In the genomic region with DNA sequence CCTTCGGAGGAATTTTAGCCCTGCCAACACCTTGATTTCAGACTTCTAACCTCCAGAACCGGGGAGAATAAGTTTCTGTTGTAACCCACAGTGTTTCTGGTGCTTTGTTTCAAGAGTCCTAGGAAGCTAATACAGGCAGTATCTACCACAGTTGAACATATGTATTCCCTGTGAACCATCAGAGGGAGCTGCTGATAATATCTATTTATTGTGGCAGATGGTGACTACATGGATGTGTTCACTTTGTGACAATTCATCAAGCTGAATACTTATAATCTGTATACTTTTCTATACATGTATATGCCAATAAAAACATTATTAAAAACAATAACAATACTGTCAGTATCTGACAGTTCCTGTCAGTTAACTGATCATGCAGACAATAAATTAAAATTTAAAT, we compare ENCODE assay signal across 22 cellular contexts.
"Had no signal": no experiment of that assay in that cellular context is flagged by ENCODE, and none has a peak within 500 bp of the region (broad histone marks: within the 10 kb centered on the region; RNA-seq: fewer than 3 reads in every experiment).

No MANE protein-coding gene starts in this region.

- H3K27me3 Mint-ChIP-seq: naive thymus-derived CD8-positive, alpha-beta T cell; progenitor cell of endocrine pancreas; stimulated activated naive CD8-positive, alpha-beta T cell treated with anti-CD3 and anti-CD28 coated beads, Interleukin-15, Interleukin-2, amounts not matched to agents 100 ng/mL and 50 ng/mL, for 24 hours had no signal

- H3K27ac Mint-ChIP-seq: nephron progenitor cell; progenitor cell of endocrine pancreas; stimulated activated naive B cell treated with anti-CD40 and anti-IgM and Interleukin-4, amounts not matched to agents 10 μg/mL and 1 μg/mL and 100 μg/mL, for 72 hours; stimulated activated naive CD8-positive, alpha-beta T cell treated with anti-CD3 and anti-CD28 coated beads, Interleukin-15, Interleukin-2, amounts not matched to agents 100 ng/mL and 50 ng/mL, for 24 hours had no signal

- H3K27me3 ChIP-seq: dorsolateral prefrontal cortex, gastrocnemius medialis, right lobe of liver, transverse colon, upper lobe of right lung, uterus had no signal

- H3K9me3 Mint-ChIP-seq: stimulated activated naive B cell treated with anti-CD40 and anti-IgM and Interleukin-4, amounts not matched to agents 10 μg/mL and 1 μg/mL and 100 μg/mL, for 72 hours had no signal

- H3K4me1 ChIP-seq: gastrocnemius medialis, parathyroid adenoma, upper lobe of right lung had no signal

- H3K4me3 ChIP-seq: dorsolateral prefrontal cortex, gastrocnemius medialis, lower lobe of right lung, right lobe of liver, thoracic aorta, transverse colon, upper lobe of right lung, uterus had no signal

- H3K36me3 Mint-ChIP-seq: stimulated activated naive B cell treated with anti-CD40 and anti-IgM and Interleukin-4, amounts not matched to agents 10 μg/mL and 1 μg/mL and 100 μg/mL, for 72 hours had no signal

- H3K4me3 Mint-ChIP-seq: naive thymus-derived CD8-positive, alpha-beta T cell; nephron progenitor cell; stimulated activated naive B cell treated with anti-CD40 and anti-IgM and Interleukin-4, amounts not matched to agents 10 μg/mL and 1 μg/mL and 100 μg/mL, for 72 hours; stimulated activated naive CD8-positive, alpha-beta T cell treated with anti-CD3 and anti-CD28 coated beads, Interleukin-15, Interleukin-2, amounts not matched to agents 100 ng/mL and 50 ng/mL, for 24 hours had no signal

- H3K4me1 Mint-ChIP-seq: nephron progenitor cell had no signal

- DNase-seq: dorsolateral prefrontal cortex; effector CD4-positive, alpha-beta T cell; gastrocnemius medialis; head of caudate nucleus; left ventricle myocardium superior; lower lobe of right lung; naive thymus-derived CD8-positive, alpha-beta T cell; nephron progenitor cell; occipital lobe; right lobe of liver; small intestine; stimulated activated CD4-positive, alpha-beta T cell treated with anti-CD3 and anti-CD28 coated beads, Interleukin-15, amount 100 ng/mL, for 24 hours; stimulated activated CD4-positive, alpha-beta T cell treated with anti-CD3 and anti-CD28 coated beads, Interleukin-2, amount 100 ng/mL, for 48 hours; stimulated activated naive B cell treated with anti-CD40 and anti-IgM and Interleukin-4, amounts not matched to agents 10 μg/mL and 1 μg/mL and 100 μg/mL, for 72 hours; transverse colon; upper lobe of right lung; uterus had no signal

- H3K9me3 ChIP-seq: gastrocnemius medialis, lower lobe of right lung, right lobe of liver, thoracic aorta, transverse colon, upper lobe of right lung, uterus had no signal

- H3K9ac ChIP-seq: parathyroid adenoma had no signal

- H2AFZ ChIP-seq: parathyroid adenoma had no signal

- H3K36me3 ChIP-seq: gastrocnemius medialis, thoracic aorta, uterus had no signal

- FAIRE-seq: keratinocyte, small intestine had no signal

- H3K27ac ChIP-seq: gastrocnemius medialis, lower lobe of right lung, parathyroid adenoma, right lobe of liver, thoracic aorta, transverse colon, upper lobe of right lung, uterus had no signal
